Comparison of ENCODE assay signal across 8 cellular contexts in genomic region chr1:16895602-16896315, GRCh38. TPM values are rescaled to one million over a fixed set of nuclear protein-coding genes. Genes with fewer than 3 reads are reported as not detected.
DNase-seq lines count a peak whose midpoint lies in the region; ATAC-seq and TF ChIP-seq lines count a peak whose summit lies in the region.
"Not testable (repeated sequence)": the region's sequence is repeated elsewhere in the genome, so short reads cannot be mapped to it uniquely, and the experiment has no call there.

Gene RNU1-2, plus strand, starts transcription at chr1:16895980.

- peak; percentile 92 for ATAC-seq in HG02588 (IDR thresholded peaks at IDR 0.05; ENCODE audit: unreplicated experiment)

- H3K4me3 ChIP-seq in GM06990 (replicated peaks; ENCODE audit: low read depth, low read length): peak within 1 kb of the TSS; percentile 46
- peak within 1 kb of the TSS; percentile 57 for H3K4me3 ChIP-seq in neuron (ENCODE audit: low read length)
- H3K4me3 ChIP-seq in stomach smooth muscle (ENCODE audit: low read length in 2 of 2): peak within 1 kb of the TSS; percentile 53 to 67

- peak within 1 kb of the TSS; percentile 48 to 85 for H3K9ac ChIP-seq in stomach smooth muscle (ENCODE audit: low read length in 2 of 2)

- not testable (repeated sequence) for H3K36me3 ChIP-seq in GM06990 (ENCODE audit: control insufficient read depth, insufficient read depth, low read length); neuron (ENCODE audit: insufficient read depth, low read length); stomach smooth muscle (ENCODE audit: control insufficient read depth in 2 of 2, insufficient read depth in 2 of 2, low read length in 2 of 2)

- H3K4me1 ChIP-seq in neuron (ENCODE audit: insufficient read depth, low read length); stomach smooth muscle (ENCODE audit: control insufficient read depth, insufficient read depth, low read length): not testable (repeated sequence)

- H2AFZ ChIP-seq in neuron (ENCODE audit: low read depth, low read length): not testable (repeated sequence)

- not testable (repeated sequence) for H3K9me3 ChIP-seq in neuron (ENCODE audit: low read length); stomach smooth muscle (ENCODE audit: control insufficient read depth in 2 of 2, low read length in 2 of 2)

- peak within 1 kb of the TSS; percentile 85 for H3K27ac ChIP-seq in stomach smooth muscle (ENCODE audit: low read length)

- H3K27me3 ChIP-seq in GM06990 (replicated peaks; ENCODE audit: control insufficient read depth, insufficient read depth, low read length); neuron (ENCODE audit: insufficient read depth, low read length); stomach smooth muscle (ENCODE audit: control insufficient read depth in 1 of 2, insufficient read depth in 2 of 2, low read length in 2 of 2): not testable (repeated sequence)

- not testable (repeated sequence) for TF ChIP-seq CTCF in GM06990 (IDR thresholded peaks at IDR 0.05; ENCODE audit: insufficient read depth, low read length, poor library complexity, severe bottlenecking)

- DNase-seq in GM06990 (ENCODE audit: extremely low read depth, insufficient read length): peak; percentile 88
- DNase-seq in NCI-H1048 (lab: John Stamatoyannopoulos, UW): peak; percentile 93
- DNase-seq in SK-N-DZ (ENCODE audit: low spot score): peak; percentile 97
- peak; percentile 61 to 81 (median 76) for DNase-seq in activated naive CD4-positive, alpha-beta T cell (lab: John Stamatoyannopoulos, UW)
- peak; percentile 95 for DNase-seq in foreskin melanocyte

RNA-seq across cellular contexts. Expression of gene RNU1-2, which starts in this region (rescaled TPM):
- not detected in 2 replicates for polyA plus RNA-seq in SK-N-DZ (2014; cell fraction: cytosol; rRNA removed)
- polyA plus RNA-seq in SK-N-DZ (2014; cell fraction: nucleus; rRNA removed): not detected in 2 replicates

Comparison
In these comparisons a context has a peak if more than half of its experiments do, and no peak if none do; other contexts are left out.
1. Peak in every context shown above with its lines: DNase-seq, ATAC-seq, H3K4me3 ChIP-seq and H3K27ac ChIP-seq.